ENCODE assay signal across 24 cellular contexts in the genomic region with DNA sequence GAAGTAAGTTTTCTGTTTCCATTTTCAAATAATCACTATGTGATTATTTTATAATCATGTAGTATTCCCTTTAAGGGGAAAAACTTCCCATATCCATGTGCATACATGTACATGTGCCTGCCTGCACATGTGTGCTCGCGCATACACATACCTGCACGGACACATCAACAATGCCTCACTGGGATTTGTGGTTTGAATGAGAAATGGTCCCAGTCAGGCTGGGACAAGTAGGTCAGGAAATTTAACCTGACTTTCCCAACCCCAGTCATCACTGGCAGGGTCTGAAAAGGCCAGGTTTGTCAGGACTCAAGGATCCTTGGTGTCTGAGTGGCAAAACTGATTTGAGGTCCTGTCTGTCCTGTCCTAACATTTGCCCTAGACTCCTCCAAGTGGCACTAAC.
DNase-seq lines count a peak whose midpoint lies in the region; ATAC-seq and TF ChIP-seq lines count a peak whose summit lies in the region.
"Had no signal": no experiment of that assay in that cellular context is flagged by ENCODE, and none has a peak within 500 bp of the region (broad histone marks: within the 10 kb centered on the region; RNA-seq: fewer than 3 reads in every experiment).

No MANE protein-coding gene starts in this region.

- POLR2A ChIA-PET in Panc1 (lab: Charles Lee): no interaction called here

- DNase-seq in mammary epithelial cell (peak; percentile 64), breast epithelium (ENCODE audit: low spot score in 2 of 2) (no peak), Panc1 (ENCODE audit: low read depth, low spot score) (no peak), epithelial cell of esophagus (ENCODE audit: low read depth) (peak; percentile 90), trophoblast cell (no peak), 8988T (no peak)
- DNase-seq in activated CD4-positive, alpha-beta T cell treated with anti-CD3 and anti-CD28 coated beads for 1 hour: no peak
- DNase-seq: ACHN; BE2C; Calu3; DMS153; DND-41; KG1; MM.1S; NCI-H2029; NCI-H446; NCI-H524 treated with DMSO at 0.1 percent for 48 hours; NCI-H774; NK-92 treated with Interleukin-12 subunit alpha and Interleukin-12 subunit beta, amount 100 ng/mL, for 24 hours; PC-9; SIG-M5 had no signal

- no peak overlapping the region for H2BK120ac ChIP-seq in trophoblast cell (ENCODE audit: insufficient read depth, low read length, poor library complexity)

- H3K4me2 ChIP-seq in mammary epithelial cell (ENCODE audit: insufficient read depth, low read depth, low read length): peak overlapping the region; percentile 24
- H3K4me2 ChIP-seq in trophoblast cell (ENCODE audit: low read length): no peak overlapping the region
- H3K4me2 ChIP-seq: PC-9 had no signal

- no peaks in the 10 kb centered on the region for H3K9me3 ChIP-seq in mammary epithelial cell (replicated peaks; ENCODE audit: insufficient read depth, low read length)
- H3K9me3 ChIP-seq in breast epithelium: no peaks in the 10 kb centered on the region
- H3K9me3 ChIP-seq in Panc1 (ENCODE audit: control insufficient read depth, insufficient read depth, low read depth, low read length): no peaks in the 10 kb centered on the region
- H3K9me3 ChIP-seq in trophoblast cell (ENCODE audit: insufficient read depth, low read depth, low read length): no peaks in the 10 kb centered on the region
- H3K9me3 ChIP-seq: BE2C had no signal

- BruUV-seq in mammary epithelial cell (replicated peaks; lab: Mats Ljungman, UMichigan) (no TSS peak), Panc1 (replicated peaks; lab: Mats Ljungman, UMichigan) (no TSS peak)

- H4K91ac ChIP-seq in trophoblast cell (ENCODE audit: low read depth, low read length): no peak overlapping the region

- no peak overlapping the region for H3K14ac ChIP-seq in trophoblast cell (ENCODE audit: low read length)

- H4K12ac ChIP-seq in trophoblast cell (ENCODE audit: low read depth, low read length): no peak overlapping the region

- H3K27me3 ChIP-seq in mammary epithelial cell (ENCODE audit: insufficient read depth, low read length): peaks cover under 1% of the 10 kb centered on the region
- no peaks in the 10 kb centered on the region for H3K27me3 ChIP-seq in breast epithelium
- H3K27me3 ChIP-seq in Panc1 (ENCODE audit: control insufficient read depth, insufficient read depth, low read length): peaks cover 3% of the 10 kb centered on the region; the same call in 1 of the 2 replicates
- no peaks in the 10 kb centered on the region for H3K27me3 ChIP-seq in trophoblast cell (ENCODE audit: insufficient read depth, low read length)

- H3K9ac ChIP-seq in mammary epithelial cell (ENCODE audit: insufficient read depth, low read length): no peak overlapping the region
- H3K9ac ChIP-seq in trophoblast cell (ENCODE audit: low read length): peak overlapping the region; percentile 26

- H3K4me3 ChIP-seq in mammary epithelial cell (replicated peaks in 1 of 3; ENCODE audit: insufficient read depth in 1 of 3, low read depth in 2 of 3, low read length in 3 of 3) (no peak overlapping the region), breast epithelium (no peak overlapping the region), Panc1 (ENCODE audit: low read depth in 2 of 2, low read length in 2 of 2) (no peak overlapping the region), epithelial cell of esophagus (ENCODE audit: low read length) (no peak overlapping the region), trophoblast cell (ENCODE audit: low read depth, low read length) (no peak overlapping the region)
- H3K4me3 ChIP-seq: PC-9, SK-N-MC had no signal

- intact Hi-C loops in mammary epithelial cell (cut with micrococcal nuclease): no loop called here
- intact Hi-C loops in breast epithelium (cut with DNase I; ENCODE audit: low total_unique reads): no loop called here
- intact Hi-C loops in Panc1 (cut with micrococcal nuclease; ENCODE audit: unreplicated experiment): no loop called here

- no peak for TF ChIP-seq POLR2A in breast epithelium (IDR thresholded peaks at IDR 0.05)

- WGBS in mammary epithelial cell (ENCODE audit: low coverage, missing lambda C conversion rate): 52% methylated on average over 3 of the region's 3 CpGs
- WGBS in trophoblast cell (ENCODE audit: extremely low coverage, insufficient coverage, insufficient read length): no CpG with 5 or more reads among the region's 3 CpGs

- TF ChIP-seq CTCF in mammary epithelial cell (conservative IDR thresholded peaks at IDR 0.05 in 1 of 2, IDR thresholded peaks at IDR 0.05 in 1 of 2; ENCODE audit: extremely low read depth in 1 of 2, insufficient read depth in 1 of 2, low read depth in 1 of 2, low read length in 2 of 2) (no peak), breast epithelium (IDR thresholded peaks at IDR 0.05) (no peak), Panc1 (IDR thresholded peaks at IDR 0.05) (no peak), epithelial cell of esophagus (IDR thresholded peaks at IDR 0.05; ENCODE audit: insufficient read depth, low read depth, low read length, missing control alignments) (no peak)

- H2BK12ac ChIP-seq in trophoblast cell (ENCODE audit: low read length): no peak overlapping the region

- CTCF ChIA-PET in mammary epithelial cell (lab: Charles Lee; ENCODE audit: low non-redundant PET): interaction anchor here (0.7 kb wide), 1 partner anchor 319 kb away, joined by 4 read pairs; no protein-coding TSS in a partner anchor
- CTCF ChIA-PET in Panc1 (lab: Charles Lee): no interaction called here

- in situ Hi-C loops in mammary epithelial cell (cut with MboI; ENCODE audit: low sequenced_read_pairs in 2 of 2) (no loop called here), Panc1 (cut with HindIII; ENCODE audit: low pct_unique_long_range_greater_than_20kb, low sequenced_read_pairs) (no loop called here)

- no peak overlapping the region for H3K4ac ChIP-seq in trophoblast cell (ENCODE audit: low read depth, low read length)

- H3K23ac ChIP-seq in trophoblast cell (ENCODE audit: low read length): no peak overlapping the region

- H3K27ac ChIP-seq in mammary epithelial cell (ENCODE audit: insufficient read depth, low read depth, low read length): no peak overlapping the region
- no peak overlapping the region for H3K27ac ChIP-seq in breast epithelium
- no peak overlapping the region for H3K27ac ChIP-seq in Panc1 (ENCODE audit: low read length)
- H3K27ac ChIP-seq in trophoblast cell (ENCODE audit: low read depth, low read length): no peak overlapping the region
- H3K27ac ChIP-seq: 22Rv1, PC-9, SK-N-MC had no signal

- no peaks in the 10 kb centered on the region for H3K79me2 ChIP-seq in mammary epithelial cell (ENCODE audit: insufficient read depth, low read length)
- H3K79me2 ChIP-seq in trophoblast cell (ENCODE audit: control insufficient read depth, insufficient read depth, low read length, poor library complexity): no peaks in the 10 kb centered on the region

- H4K20me1 ChIP-seq in mammary epithelial cell (ENCODE audit: insufficient read depth, low read length): no peaks in the 10 kb centered on the region

- 0 out of 2 replicates have a peak, but pooled peaks have one; percentile 11 for ATAC-seq in Panc1
- no peak for ATAC-seq in GM21576 (IDR thresholded peaks at IDR 0.05; ENCODE audit: unreplicated experiment)

- dilution Hi-C loops in mammary epithelial cell (cut with HindIII; ENCODE audit: low sequenced_read_pairs): no loop called here

- no peaks in the 10 kb centered on the region for H3K79me1 ChIP-seq in trophoblast cell (ENCODE audit: low read length)

- no peak overlapping the region for H2AK5ac ChIP-seq in trophoblast cell (ENCODE audit: low read length)

- H2AFZ ChIP-seq in mammary epithelial cell (ENCODE audit: low read depth, low read length): peak overlapping the region; percentile 57
- H2AFZ ChIP-seq in trophoblast cell (ENCODE audit: insufficient read depth, low read length, poor library complexity): no peak overlapping the region
- H2AFZ ChIP-seq: PC-9 had no signal

- peaks cover 14% of the 10 kb centered on the region for H3K4me1 ChIP-seq in mammary epithelial cell (ENCODE audit: insufficient read depth, low read length)
- no peaks in the 10 kb centered on the region for H3K4me1 ChIP-seq in breast epithelium
- H3K4me1 ChIP-seq in Panc1 (ENCODE audit: control insufficient read depth, insufficient read depth, low read length): no peaks in the 10 kb centered on the region; the same call in 1 of the 2 replicates
- H3K4me1 ChIP-seq in trophoblast cell (ENCODE audit: control insufficient read depth in 1 of 2, insufficient read depth in 2 of 2, low read length in 2 of 2): peaks cover 9 to 10% of the 10 kb centered on the region in 2 experiments
- H3K4me1 ChIP-seq: BE2C had no signal

- H2BK5ac ChIP-seq in trophoblast cell (ENCODE audit: low read depth, low read length, poor library complexity): no peak overlapping the region

- H3K36me3 ChIP-seq in mammary epithelial cell (ENCODE audit: insufficient read depth, low read length) (no peaks in the 10 kb centered on the region), breast epithelium (no peaks in the 10 kb centered on the region), Panc1 (ENCODE audit: control insufficient read depth, insufficient read depth, low read length) (no peaks in the 10 kb centered on the region), trophoblast cell (ENCODE audit: control insufficient read depth in 1 of 2, insufficient read depth in 2 of 2, low read length in 2 of 2) (no peaks in the 10 kb centered on the region)
- H3K36me3 ChIP-seq: BE2C had no signal

- no peak overlapping the region for H3K18ac ChIP-seq in trophoblast cell (ENCODE audit: low read length)

- no peak overlapping the region for H4K8ac ChIP-seq in trophoblast cell (ENCODE audit: low read depth, low read length)

Comparison
In these comparisons a context has a peak if more than half of its experiments do, and no peak if none do; other contexts are left out.
1. DNase-seq: peak in mammary epithelial cell (single experiment) and epithelial cell of esophagus (single experiment); none in breast epithelium (0 of 2), Panc1 (single experiment), trophoblast cell (0 of 2), activated CD4-positive, alpha-beta T cell treated with anti-CD3 and anti-CD28 coated beads for 1 hour (single experiment) and 8988T (single experiment).